Comparison of ENCODE assay signal across 6 cellular contexts in the genomic region with DNA sequence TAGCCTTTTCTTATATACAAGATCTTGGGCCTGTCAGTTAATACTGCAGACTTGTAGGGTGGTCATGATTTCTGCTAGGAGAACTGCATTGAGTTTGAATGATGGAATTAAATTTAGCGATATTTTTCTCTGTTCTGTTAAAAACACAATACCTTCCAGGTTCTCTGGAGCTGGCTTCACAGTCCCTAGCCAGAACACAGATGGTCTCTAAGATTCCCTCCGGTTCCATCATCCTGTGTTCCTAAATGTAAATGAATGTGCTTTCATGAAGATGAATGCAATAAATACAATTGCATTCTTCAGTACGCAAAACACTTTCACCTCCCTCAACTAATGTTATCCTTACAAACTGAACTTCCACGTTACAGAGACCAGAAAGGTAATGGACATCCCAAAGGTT.
"Had no signal": no experiment of that assay in that cellular context is flagged by ENCODE, and none has a peak within 500 bp of the region (broad histone marks: within the 10 kb centered on the region; RNA-seq: fewer than 3 reads in every experiment).

No MANE protein-coding gene starts in this region.

- H3K4me1 ChIP-seq: HAP-1 had no signal

- H3K36me3 ChIP-seq: HAP-1 had no signal

- H3K27ac ChIP-seq: GM23248, HL-60 had no signal

- H3K9me3 ChIP-seq: HAP-1 had no signal

- DNase-seq: GM23248, GOT3, H7, HFFc6 had no signal

- H3K4me3 ChIP-seq: GM23248, HAP-1 had no signal
